10 cellular contexts compared by ENCODE assay signal in genomic region chr15:40239671-40240618, GRCh38. TPM values are rescaled to one million over a fixed set of nuclear protein-coding genes. Genes with fewer than 3 reads are reported as not detected.
DNase-seq lines count a peak whose midpoint lies in the region; ATAC-seq and TF ChIP-seq lines count a peak whose summit lies in the region.
"Had no signal": no experiment of that assay in that cellular context is flagged by ENCODE, and none has a peak within 500 bp of the region (broad histone marks: within the 10 kb centered on the region; RNA-seq: fewer than 3 reads in every experiment).

No MANE protein-coding gene starts in this region.

- H4K5ac ChIP-seq in H9 (ENCODE audit: insufficient read length, low read depth, low read length): no peak overlapping the region

- H3K23me2 ChIP-seq in H9 (ENCODE audit: insufficient read length, low read depth, low read length, poor library complexity, severe bottlenecking): peaks cover 8% of the 10 kb centered on the region

- no peak for ATAC-seq in left lung

- peaks cover 18% of the 10 kb centered on the region for H3K27me3 Mint-ChIP-seq in H9 (ENCODE audit: low read depth)

- H2AK5ac ChIP-seq in H9 (ENCODE audit: insufficient read length, low read length): no peak overlapping the region

- H3K27ac ChIP-seq in H9 (ENCODE audit: insufficient read length, low read depth, low read length) (no peak overlapping the region), SK-N-MC (no peak overlapping the region), skin epidermis (peak overlapping the region; percentile 20 to 88 (median 75)), left lung (no peak overlapping the region)
- H3K27ac ChIP-seq: KMS-11 had no signal

- H3K18ac ChIP-seq in H9 (ENCODE audit: insufficient read length, low read depth, low read length): no peak overlapping the region

- H4K20me1 ChIP-seq in H9 (ENCODE audit: control insufficient read depth, insufficient read depth, insufficient read length): no peaks in the 10 kb centered on the region

- H3T11ph ChIP-seq in H9 (ENCODE audit: low read length): no peak overlapping the region

- H3K79me2 ChIP-seq in H9 (ENCODE audit: insufficient read depth, low read length): no peaks in the 10 kb centered on the region

- no peaks in the 10 kb centered on the region for H3K9me3 Mint-ChIP-seq in H9
- H3K9me3 Mint-ChIP-seq: activated naive CD8-positive, alpha-beta T cell treated with anti-CD3 and anti-CD28 coated beads, Interleukin-2, amount 10 ng/mL, durations not matched to agents 7 days and 5 days had no signal

- no peak overlapping the region for H3K56ac ChIP-seq in H9 (ENCODE audit: insufficient read length, low read depth, low read length)

- H3K23ac ChIP-seq in H9 (ENCODE audit: insufficient read length, low read depth, low read length): no peak overlapping the region

- H3K4me3 ChIP-seq in SK-N-MC: peak overlapping the region; percentile 76; the same call in 1 of the 2 replicates
- peak overlapping the region; percentile 7 to 44 (median 28) for H3K4me3 ChIP-seq in skin epidermis
- no peak overlapping the region for H3K4me3 ChIP-seq in left lung

- no peak overlapping the region for H2BK120ac ChIP-seq in H9 (ENCODE audit: low read depth, low read length, poor library complexity, severe bottlenecking)

- no peaks in the 10 kb centered on the region for H3K27me3 ChIP-seq in H9 (ENCODE audit: insufficient read depth, low read length)
- peaks cover 0 to 33% of the 10 kb centered on the region in 2 donors for H3K27me3 ChIP-seq in left lung

- intact Hi-C loops in left lung (cut with DNase I): no loop called here

- H2AFZ ChIP-seq in H9 (ENCODE audit: low read length): no peak overlapping the region

- no peak overlapping the region for H3K4ac ChIP-seq in H9 (ENCODE audit: low read depth, low read length)

- peak overlapping the region; percentile 33 to 57; a peak in 4 of 5 replicates for H3K4me3 Mint-ChIP-seq in H9
- H3K4me3 Mint-ChIP-seq: activated naive CD8-positive, alpha-beta T cell treated with anti-CD3 and anti-CD28 coated beads, Interleukin-2, amount 10 ng/mL, durations not matched to agents 7 days and 5 days had no signal

- TF ChIP-seq CTCF in H9 (conservative IDR thresholded peaks at IDR 0.05) (no peak), left lung (IDR thresholded peaks at IDR 0.05) (no peak)

- H3K4me1 Mint-ChIP-seq in H9: peaks cover 26 to 27% of the 10 kb centered on the region in 2 experiments

- no peak overlapping the region for H2BK20ac ChIP-seq in H9 (ENCODE audit: low read depth, low read length, poor library complexity, severe bottlenecking)

- H3K27ac Mint-ChIP-seq in H9: peak overlapping the region in 2 of 3 experiments; percentile 17 to 59; a peak in 2 of 7 replicates
- H3K27ac Mint-ChIP-seq: activated naive CD8-positive, alpha-beta T cell treated with anti-CD3 and anti-CD28 coated beads, Interleukin-2, amount 10 ng/mL, durations not matched to agents 7 days and 5 days had no signal

- no peak overlapping the region for H2BK5ac ChIP-seq in H9 (ENCODE audit: insufficient read length, low read length)

- DNase-seq in H9: no peak
- DNase-seq in SK-N-MC (ENCODE audit: low read depth, low spot score): no peak
- peak; percentile 19 for DNase-seq in hepatic stellate cell (ENCODE audit: low spot score)
- no peak for DNase-seq in hippocampal formation (lab: John Stamatoyannopoulos, UW)
- DNase-seq in left lung: no peak
- DNase-seq in stimulated activated CD4-positive, alpha-beta T cell treated with anti-CD3 and anti-CD28 coated beads, Interleukin-4, amount 100 ng/mL, for 4 hours: no peak
- DNase-seq: activated CD4-positive, CD25-positive, alpha-beta regulatory T cell had no signal

- H4K91ac ChIP-seq in H9 (ENCODE audit: insufficient read length, low read depth, low read length): no peak overlapping the region

- no peak overlapping the region for H2BK12ac ChIP-seq in H9 (ENCODE audit: insufficient read length, low read depth, low read length)

- H2BK15ac ChIP-seq in H9 (ENCODE audit: low read depth, low read length): no peak overlapping the region

- H3K14ac ChIP-seq in H9 (ENCODE audit: insufficient read depth, low read length): peak overlapping the region; percentile 24; the same call in 1 of the 2 replicates

- no peaks in the 10 kb centered on the region for H3K36me3 ChIP-seq in SK-N-MC (ENCODE audit: insufficient read depth, low read length)
- no peaks in the 10 kb centered on the region for H3K36me3 ChIP-seq in left lung

- H3K36me3 Mint-ChIP-seq in H9 (ENCODE audit: insufficient read depth in 1 of 3, low read depth in 3 of 3): peaks cover 0 to 2% (median 0%) of the 10 kb centered on the region in 3 experiments; a peak in 1 of 7 replicates
- H3K36me3 Mint-ChIP-seq: activated naive CD8-positive, alpha-beta T cell treated with anti-CD3 and anti-CD28 coated beads, Interleukin-2, amount 10 ng/mL, durations not matched to agents 7 days and 5 days had no signal

- H3K4me1 ChIP-seq in H9 (ENCODE audit: insufficient read depth, low read length) (no peaks in the 10 kb centered on the region; the same call in 1 of the 2 replicates), left lung (peaks cover 0 to 20% of the 10 kb centered on the region in 2 donors)

- H3K9me3 ChIP-seq in H9 (ENCODE audit: control insufficient read depth, low read depth, low read length): no peaks in the 10 kb centered on the region
- H3K9me3 ChIP-seq in SK-N-MC (ENCODE audit: low read depth, low read length): no peaks in the 10 kb centered on the region
- H3K9me3 ChIP-seq in left lung: no peaks in the 10 kb centered on the region

- WGBS in H9 (ENCODE audit: extremely low coverage, insufficient read length, low lambda C conversion rate): no CpG with 5 or more reads among the region's 20 CpGs

- no peak overlapping the region for H4K8ac ChIP-seq in H9 (replicated peaks; ENCODE audit: insufficient read length, low read depth, low read length)

- H3K4me2 ChIP-seq in H9 (ENCODE audit: insufficient read depth, insufficient read length, low read length): peak overlapping the region; percentile 37
- H3K4me2 ChIP-seq: KMS-11 had no signal

- no peaks in the 10 kb centered on the region for H3K79me1 ChIP-seq in H9 (ENCODE audit: insufficient read depth, low read depth, low read length, poor library complexity, severe bottlenecking)

- H3K9ac ChIP-seq in H9 (ENCODE audit: extremely low read depth, insufficient read length, low read length): no peak overlapping the region
- H3K9ac ChIP-seq in SK-N-MC (ENCODE audit: insufficient read length): no peak overlapping the region
- H3K9ac ChIP-seq: KMS-11 had no signal

RNA-seq across cellular contexts. Expression of gene PAK6, which starts 1.1 kb away (rescaled TPM):
- 7.0 and 7.4 TPM in 2 replicates for total RNA-seq in H9 (2021)
- 10 to 100 TPM in 1 of 2 donors, 1 to 10 TPM in 1; 9.0 to 14.6 TPM for total RNA-seq in left lung

RNA-seq across cellular contexts. Expression of gene ANKRD63, which starts 42.9 kb away (rescaled TPM):
- total RNA-seq in H9 (2021) (0.26 and 0.46 TPM in 2 replicates), left lung (not detected)

Comparison
In these comparisons a context has a peak if more than half of its experiments do, and no peak if none do; other contexts are left out.
1. H3K27ac ChIP-seq: peak in skin epidermis (21 of 21); none in H9 (single experiment), SK-N-MC (single experiment) and left lung (0 of 2).
2. H3K4me3 ChIP-seq: peak in SK-N-MC (single experiment) and skin epidermis (7 of 7); none in left lung (0 of 2).